In the genomic region with DNA sequence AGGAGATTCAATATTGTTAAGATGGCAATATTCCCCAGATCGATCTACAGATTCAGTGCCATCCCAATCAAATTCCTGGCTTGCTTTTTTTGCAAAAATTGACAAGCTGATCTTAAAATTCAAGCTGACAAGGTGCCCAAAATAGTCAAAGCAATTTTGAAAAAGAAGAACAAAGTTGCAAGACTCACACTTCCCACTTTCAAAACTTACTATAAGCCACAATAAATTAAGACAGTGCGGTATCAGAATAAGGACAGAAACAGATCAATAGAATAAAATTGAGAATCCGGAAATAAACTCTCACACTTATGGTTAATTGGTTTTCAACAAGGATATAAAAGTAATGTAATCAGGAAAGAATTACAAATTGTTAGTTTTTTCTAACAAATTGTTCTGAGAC, we compare ENCODE assay signal across 20 cellular contexts.
DNase-seq lines count a peak whose midpoint lies in the region; ATAC-seq, FAIRE-seq and TF ChIP-seq lines count a peak whose summit lies in the region.
"Had no signal": no experiment of that assay in that cellular context is flagged by ENCODE, and none has a peak within 500 bp of the region (broad histone marks: within the 10 kb centered on the region; RNA-seq: fewer than 3 reads in every experiment).

No MANE protein-coding gene starts in this region.

- H3K27me3 ChIP-seq in pancreas, result no peaks in the 10 kb centered on the region

- ATAC-seq in pancreas, result no peak
- ATAC-seq: T-helper 17 cell had no signal

- H3K27ac Mint-ChIP-seq in dendritic cell treated with granulocyte-macrophage colony-stimulating factor and Interleukin-4, amounts not matched to agents 40 ng/mL and 50 ng/mL, for 4 days, result peak overlapping the region; percentile 43
- H3K27ac Mint-ChIP-seq: CD4-positive, alpha-beta memory T cell; T-helper 17 cell had no signal

- H3K4me1 ChIP-seq in pancreas, result no peaks in the 10 kb centered on the region
- H3K4me1 ChIP-seq: HAP-1 had no signal

- TF ChIP-seq CTCF in pancreas (IDR thresholded peaks at IDR 0.05), result no peak

- H3K36me3 ChIP-seq in pancreas, result no peaks in the 10 kb centered on the region
- H3K36me3 ChIP-seq: HAP-1, MG63 had no signal

- TF ChIP-seq POLR2A in GM12892 (IDR thresholded peaks at IDR 0.05; ENCODE audit: low read depth, low read length), result no peak

- H3K9me3 Mint-ChIP-seq in dendritic cell treated with granulocyte-macrophage colony-stimulating factor and Interleukin-4, amounts not matched to agents 40 ng/mL and 50 ng/mL, for 4 days, result peaks cover 9% of the 10 kb centered on the region

- FAIRE-seq in GM12892 (lab: Jason Lieb, UNC) (peak; percentile 48), pancreas (lab: Jason Lieb, UNC) (no peak)
- FAIRE-seq: GM18507, HTR-8/SVneo had no signal

- H3K4me3 ChIP-seq in pancreas, result no peak overlapping the region
- H3K4me3 ChIP-seq: HAP-1, MG63 had no signal

- H3K4me1 Mint-ChIP-seq in dendritic cell treated with granulocyte-macrophage colony-stimulating factor and Interleukin-4, amounts not matched to agents 40 ng/mL and 50 ng/mL, for 4 days (ENCODE audit: low read depth), result peaks cover 31% of the 10 kb centered on the region
- H3K4me1 Mint-ChIP-seq: CD4-positive, alpha-beta memory T cell had no signal

- WGBS in pancreas, 2 donors, result 88 to 92% methylated on average over 3 of the region's 3 CpGs

- H3K36me3 Mint-ChIP-seq in dendritic cell treated with granulocyte-macrophage colony-stimulating factor and Interleukin-4, amounts not matched to agents 40 ng/mL and 50 ng/mL, for 4 days (ENCODE audit: low read depth), result no peaks in the 10 kb centered on the region

- intact Hi-C loops in dendritic cell treated with granulocyte-macrophage colony-stimulating factor and Interleukin-4, amounts not matched to agents 40 ng/mL and 50 ng/mL, for 4 days (cut with micrococcal nuclease), result no loop called here
- intact Hi-C loops in pancreas (cut with DNase I), result no loop called here

- peaks cover 13% of the 10 kb centered on the region for H3K27me3 Mint-ChIP-seq in dendritic cell treated with granulocyte-macrophage colony-stimulating factor and Interleukin-4, amounts not matched to agents 40 ng/mL and 50 ng/mL, for 4 days

- DNase-seq in GM12892 (ENCODE audit: insufficient read length), result no peak
- peak; percentile 30 for DNase-seq in NOMO-1 treated with dmso at 0.1 percent for 144 hours (lab: John Stamatoyannopoulos, UW; ENCODE audit: unreplicated experiment)
- no peak for DNase-seq in stimulated activated CD4-positive, alpha-beta T cell treated with anti-CD3 and anti-CD28 coated beads, Interleukin-4, amount 100 ng/mL, for 24 hours
- DNase-seq in pancreas, result no peak
- DNase-seq in NCI-H748 (lab: John Stamatoyannopoulos, UW; ENCODE audit: unreplicated experiment), result no peak
- DNase-seq in dermis blood vessel endothelial cell, result no peak
- DNase-seq: CD4-positive, alpha-beta memory T cell; DMS153; GDM1; IMR-90; MG63; NCI-H1694 treated with DMSO at 0.1 percent for 48 hours; NCI-H748 treated with DMSO at 0.1 percent for 48 hours; NK-92 treated with Interleukin-12 subunit alpha and Interleukin-12 subunit beta, amount 100 ng/mL, for 24 hours; T-helper 17 cell had no signal

- peaks cover 0 to 6% (median 0%) of the 10 kb centered on the region in 4 donors for H3K9me3 ChIP-seq in pancreas
- H3K9me3 ChIP-seq: HAP-1 had no signal

- no peak overlapping the region for H3K27ac ChIP-seq in pancreas
- H3K27ac ChIP-seq: HL-60 had no signal

- peak overlapping the region; percentile 23 for H3K4me3 Mint-ChIP-seq in dendritic cell treated with granulocyte-macrophage colony-stimulating factor and Interleukin-4, amounts not matched to agents 40 ng/mL and 50 ng/mL, for 4 days
- H3K4me3 Mint-ChIP-seq: CD4-positive, alpha-beta memory T cell; T-helper 17 cell had no signal
